2 cellular contexts compared by ENCODE assay signal in the genomic region with DNA sequence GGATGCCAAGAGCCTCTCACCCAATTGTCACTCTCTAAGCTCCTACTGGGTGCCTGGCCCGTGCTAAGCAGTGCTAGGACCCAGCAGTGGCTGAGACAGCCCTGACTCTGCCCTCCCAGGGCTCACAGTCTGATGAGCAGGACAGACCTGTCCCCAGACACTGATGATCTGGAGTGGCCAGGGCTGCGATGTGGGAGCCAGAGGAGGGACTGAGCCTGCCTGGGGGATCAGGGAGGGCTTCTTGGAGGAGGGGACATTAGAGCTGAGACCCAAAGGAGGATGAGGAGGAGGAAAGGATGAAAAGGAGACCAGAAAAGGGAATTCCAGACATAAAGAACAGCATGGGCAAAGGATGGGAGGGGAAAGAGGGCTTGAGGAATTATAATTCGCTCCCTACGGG.
TF ChIP-seq lines count a peak whose summit lies in the region.

No MANE protein-coding gene starts in this region.

TF ChIP-seq in HCT116, 20 proteins besides CTCF, POLR2A, EP300 and RAD21:
- TF ChIP-seq, protein P1, sequence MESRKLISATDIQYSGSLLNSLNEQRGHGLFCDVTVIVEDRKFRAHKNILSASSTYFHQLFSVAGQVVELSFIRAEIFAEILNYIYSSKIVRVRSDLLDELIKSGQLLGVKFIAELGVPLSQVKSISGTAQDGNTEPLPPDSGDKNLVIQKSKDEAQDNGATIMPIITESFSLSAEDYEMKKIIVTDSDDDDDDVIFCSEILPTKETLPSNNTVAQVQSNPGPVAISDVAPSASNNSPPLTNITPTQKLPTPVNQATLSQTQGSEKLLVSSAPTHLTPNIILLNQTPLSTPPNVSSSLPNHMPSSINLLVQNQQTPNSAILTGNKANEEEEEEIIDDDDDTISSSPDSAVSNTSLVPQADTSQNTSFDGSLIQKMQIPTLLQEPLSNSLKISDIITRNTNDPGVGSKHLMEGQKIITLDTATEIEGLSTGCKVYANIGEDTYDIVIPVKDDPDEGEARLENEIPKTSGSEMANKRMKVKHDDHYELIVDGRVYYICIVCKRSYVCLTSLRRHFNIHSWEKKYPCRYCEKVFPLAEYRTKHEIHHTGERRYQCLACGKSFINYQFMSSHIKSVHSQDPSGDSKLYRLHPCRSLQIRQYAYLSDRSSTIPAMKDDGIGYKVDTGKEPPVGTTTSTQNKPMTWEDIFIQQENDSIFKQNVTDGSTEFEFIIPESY (IDR thresholded peaks at IDR 0.05; ENCODE audit: extremely low read depth, insufficient replicate concordance, low read length) = no peak
- TF ChIP-seq, protein P2, sequence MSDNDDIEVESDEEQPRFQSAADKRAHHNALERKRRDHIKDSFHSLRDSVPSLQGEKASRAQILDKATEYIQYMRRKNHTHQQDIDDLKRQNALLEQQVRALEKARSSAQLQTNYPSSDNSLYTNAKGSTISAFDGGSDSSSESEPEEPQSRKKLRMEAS (IDR thresholded peaks at IDR 0.05) = no peak
- TF ChIP-seq EGR1 (IDR thresholded peaks at IDR 0.05; ENCODE audit: low read depth) (no peak), JUND (IDR thresholded peaks at IDR 0.05) (no peak), CBX3 (IDR thresholded peaks at IDR 0.05; ENCODE audit: low read depth) (no peak), ZNF274 (IDR thresholded peaks at IDR 0.05; ENCODE audit: low read depth, low read length) (no peak), EZH2 (IDR thresholded peaks at IDR 0.05) (no peak), SIN3A (IDR thresholded peaks at IDR 0.05; ENCODE audit: low read depth) (no peak), SRF (IDR thresholded peaks at IDR 0.05; ENCODE audit: low read depth) (no peak)
TF ChIP-seq in HCT116: peak in this region for 0.

TF ChIP-seq in WTC11, 78 proteins besides CTCF, POLR2A, EP300 and RAD21:
- no peak for TF ChIP-seq GRHL2 (CRISPR knock-in tag; IDR thresholded peaks at IDR 0.05; ENCODE audit: insufficient replicate concordance, severe bottlenecking)
- TF ChIP-seq, protein P3, sequence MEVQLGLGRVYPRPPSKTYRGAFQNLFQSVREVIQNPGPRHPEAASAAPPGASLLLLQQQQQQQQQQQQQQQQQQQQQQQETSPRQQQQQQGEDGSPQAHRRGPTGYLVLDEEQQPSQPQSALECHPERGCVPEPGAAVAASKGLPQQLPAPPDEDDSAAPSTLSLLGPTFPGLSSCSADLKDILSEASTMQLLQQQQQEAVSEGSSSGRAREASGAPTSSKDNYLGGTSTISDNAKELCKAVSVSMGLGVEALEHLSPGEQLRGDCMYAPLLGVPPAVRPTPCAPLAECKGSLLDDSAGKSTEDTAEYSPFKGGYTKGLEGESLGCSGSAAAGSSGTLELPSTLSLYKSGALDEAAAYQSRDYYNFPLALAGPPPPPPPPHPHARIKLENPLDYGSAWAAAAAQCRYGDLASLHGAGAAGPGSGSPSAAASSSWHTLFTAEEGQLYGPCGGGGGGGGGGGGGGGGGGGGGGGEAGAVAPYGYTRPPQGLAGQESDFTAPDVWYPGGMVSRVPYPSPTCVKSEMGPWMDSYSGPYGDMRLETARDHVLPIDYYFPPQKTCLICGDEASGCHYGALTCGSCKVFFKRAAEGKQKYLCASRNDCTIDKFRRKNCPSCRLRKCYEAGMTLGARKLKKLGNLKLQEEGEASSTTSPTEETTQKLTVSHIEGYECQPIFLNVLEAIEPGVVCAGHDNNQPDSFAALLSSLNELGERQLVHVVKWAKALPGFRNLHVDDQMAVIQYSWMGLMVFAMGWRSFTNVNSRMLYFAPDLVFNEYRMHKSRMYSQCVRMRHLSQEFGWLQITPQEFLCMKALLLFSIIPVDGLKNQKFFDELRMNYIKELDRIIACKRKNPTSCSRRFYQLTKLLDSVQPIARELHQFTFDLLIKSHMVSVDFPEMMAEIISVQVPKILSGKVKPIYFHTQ (CRISPR knock-in tag; IDR thresholded peaks at IDR 0.05) = no peak
- no peak for TF ChIP-seq OVOL2 (CRISPR knock-in tag; IDR thresholded peaks at IDR 0.05; ENCODE audit: borderline replicate concordance)
- TF ChIP-seq, protein P4, sequence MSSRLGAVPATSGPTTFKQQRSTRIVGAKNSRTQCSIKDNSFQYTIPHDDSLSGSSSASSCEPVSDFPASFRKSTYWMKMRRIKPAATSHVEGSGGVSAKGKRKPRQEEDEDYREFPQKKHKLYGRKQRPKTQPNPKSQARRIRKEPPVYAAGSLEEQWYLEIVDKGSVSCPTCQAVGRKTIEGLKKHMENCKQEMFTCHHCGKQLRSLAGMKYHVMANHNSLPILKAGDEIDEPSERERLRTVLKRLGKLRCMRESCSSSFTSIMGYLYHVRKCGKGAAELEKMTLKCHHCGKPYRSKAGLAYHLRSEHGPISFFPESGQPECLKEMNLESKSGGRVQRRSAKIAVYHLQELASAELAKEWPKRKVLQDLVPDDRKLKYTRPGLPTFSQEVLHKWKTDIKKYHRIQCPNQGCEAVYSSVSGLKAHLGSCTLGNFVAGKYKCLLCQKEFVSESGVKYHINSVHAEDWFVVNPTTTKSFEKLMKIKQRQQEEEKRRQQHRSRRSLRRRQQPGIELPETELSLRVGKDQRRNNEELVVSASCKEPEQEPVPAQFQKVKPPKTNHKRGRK (CRISPR knock-in tag; IDR thresholded peaks at IDR 0.05; ENCODE audit: borderline replicate concordance) = no peak
- no peak for TF ChIP-seq ZNF263 (CRISPR knock-in tag; IDR thresholded peaks at IDR 0.05; ENCODE audit: low read depth)
- TF ChIP-seq SOX15 (CRISPR knock-in tag; IDR thresholded peaks at IDR 0.05) = no peak
- TF ChIP-seq FOXP1 (CRISPR knock-in tag; IDR thresholded peaks at IDR 0.05; ENCODE audit: borderline replicate concordance) = no peak
- TF ChIP-seq, protein P5, sequence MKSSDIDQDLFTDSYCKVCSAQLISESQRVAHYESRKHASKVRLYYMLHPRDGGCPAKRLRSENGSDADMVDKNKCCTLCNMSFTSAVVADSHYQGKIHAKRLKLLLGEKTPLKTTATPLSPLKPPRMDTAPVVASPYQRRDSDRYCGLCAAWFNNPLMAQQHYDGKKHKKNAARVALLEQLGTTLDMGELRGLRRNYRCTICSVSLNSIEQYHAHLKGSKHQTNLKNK (CRISPR knock-in tag; IDR thresholded peaks at IDR 0.05) = no peak
- TF ChIP-seq EMX1 (CRISPR knock-in tag; IDR thresholded peaks at IDR 0.05) = no peak
TF ChIP-seq in WTC11: peak in this region for 0.
